Comparison of ENCODE assay signal across 10 cellular contexts in genomic region chr1:212293579-212293978, GRCh38. TPM values are rescaled to one million over a fixed set of nuclear protein-coding genes. Genes with fewer than 3 reads are reported as not detected.
A peak's percentile ranks its signal among the peaks of the same experiment; 100 is the strongest.
DNase-seq lines count a peak whose midpoint lies in the region; ATAC-seq and TF ChIP-seq lines count a peak whose summit lies in the region.
"Had no signal": no experiment of that assay in that cellular context is flagged by ENCODE, and none has a peak within 500 bp of the region (broad histone marks: within the 10 kb centered on the region; RNA-seq: fewer than 3 reads in every experiment).

No MANE protein-coding gene starts in this region.

- peaks cover 34% of the 10 kb centered on the region for H3K36me3 Mint-ChIP-seq in activated naive CD4-positive, alpha-beta T cell treated with anti-CD3 and anti-CD28 coated beads, Interleukin-2, amount 10 ng/mL, durations not matched to agents 7 days and 5 days
- no peaks in the 10 kb centered on the region for H3K36me3 Mint-ChIP-seq in activated naive CD4-positive, alpha-beta T cell treated with anti-CD3 and anti-CD28 coated beads for 36 hours (ENCODE audit: low read depth)

- WGBS in suprapubic skin: 58% methylated on average over 1 of the region's 1 CpG

- H3K36me3 ChIP-seq in left ventricle myocardium inferior: no peaks in the 10 kb centered on the region
- H3K36me3 ChIP-seq in gastrocnemius medialis: no peaks in the 10 kb centered on the region
- no peaks in the 10 kb centered on the region for H3K36me3 ChIP-seq in suprapubic skin

- peak; percentile 44 to 59 for ATAC-seq in gastrocnemius medialis

- no peak overlapping the region for H3K4me3 Mint-ChIP-seq in activated naive CD4-positive, alpha-beta T cell treated with anti-CD3 and anti-CD28 coated beads, Interleukin-2, amount 10 ng/mL, durations not matched to agents 7 days and 5 days
- H3K4me3 Mint-ChIP-seq in activated naive CD4-positive, alpha-beta T cell treated with anti-CD3 and anti-CD28 coated beads for 36 hours: no peak overlapping the region

- H3K27me3 ChIP-seq in left ventricle myocardium inferior (ENCODE audit: low read depth): no peaks in the 10 kb centered on the region
- no peaks in the 10 kb centered on the region for H3K27me3 ChIP-seq in gastrocnemius medialis
- H3K27me3 ChIP-seq in suprapubic skin: no peaks in the 10 kb centered on the region

- CTCF ChIA-PET in activated naive CD4-positive, alpha-beta T cell treated with anti-CD3 and anti-CD28 coated beads, Interleukin-2, amount 10 ng/mL, durations not matched to agents 7 days and 5 days (lab: Charles Lee): interaction anchor here (1.0 to 1.7 kb wide), 5 partner anchors 17 to 231 kb away, joined by 3 to 7 read pairs (median 4); no protein-coding TSS in a partner anchor
- CTCF ChIA-PET in activated naive CD4-positive, alpha-beta T cell treated with anti-CD3 and anti-CD28 coated beads for 36 hours (lab: Charles Lee): interaction anchor here (0.6 to 2.2 kb wide), 5 partner anchors 21 to 296 kb away, joined by 3 to 10 read pairs (median 4); partner anchors contain the start of genes DTL and INTS7

- in situ Hi-C loops in gastrocnemius medialis (cut with MboI; ENCODE audit: low sequenced_read_pairs in 4 of 4): loop anchor here in 1 of 4 donors (5.0 kb wide), 1 partner anchor 221 kb away; no protein-coding TSS in a partner anchor

- H3K4me1 ChIP-seq in left ventricle myocardium inferior (peaks cover 88% of the 10 kb centered on the region), gastrocnemius medialis (peaks cover 73 to 82% of the 10 kb centered on the region in 2 donors), suprapubic skin (peaks cover 59% of the 10 kb centered on the region)

- no peak for DNase-seq in activated naive CD4-positive, alpha-beta T cell treated with anti-CD3 and anti-CD28 coated beads, Interleukin-2, amount 10 ng/mL, durations not matched to agents 7 days and 5 days
- no peak for DNase-seq in activated naive CD4-positive, alpha-beta T cell treated with anti-CD3 and anti-CD28 coated beads for 36 hours
- DNase-seq in left ventricle myocardium inferior (no peak), gastrocnemius medialis (no peak), NCI-H446 (lab: John Stamatoyannopoulos, UW) (no peak), suprapubic skin (ENCODE audit: low spot score in 2 of 2) (no peak), NCI-H1694 treated with DMSO at 0.1 percent for 48 hours (lab: John Stamatoyannopoulos, UW) (no peak)
- DNase-seq: AML-193 had no signal

- peaks cover 67% of the 10 kb centered on the region for H3K4me1 Mint-ChIP-seq in activated naive CD4-positive, alpha-beta T cell treated with anti-CD3 and anti-CD28 coated beads, Interleukin-2, amount 10 ng/mL, durations not matched to agents 7 days and 5 days
- H3K4me1 Mint-ChIP-seq in activated naive CD4-positive, alpha-beta T cell treated with anti-CD3 and anti-CD28 coated beads for 36 hours (ENCODE audit: low read depth): peaks cover 76% of the 10 kb centered on the region

- intact Hi-C loops in activated naive CD4-positive, alpha-beta T cell treated with anti-CD3 and anti-CD28 coated beads for 36 hours (cut with micrococcal nuclease): loop anchor here (1.0 to 5.0 kb wide), 3 partner anchors 8 to 223 kb away; partner anchors contain the start of gene PPP2R5A
- intact Hi-C loops in left ventricle myocardium inferior (cut with micrococcal nuclease): no loop called here
- intact Hi-C loops in gastrocnemius medialis (cut with DNase I; ENCODE audit: low total_unique reads): no loop called here

- H3K27ac ChIP-seq in left ventricle myocardium inferior (replicated peaks) (peak overlapping the region; percentile 9), gastrocnemius medialis (peak overlapping the region; percentile 1 to 98 (median 18)), suprapubic skin (no peak overlapping the region)
- H3K27ac ChIP-seq: SK-N-MC had no signal

- no peak for TF ChIP-seq EP300 in suprapubic skin (IDR thresholded peaks at IDR 0.05)

- no peak overlapping the region for H3K4me3 ChIP-seq in WI38 (ENCODE audit: low read depth, low read length)
- H3K4me3 ChIP-seq in left ventricle myocardium inferior: no peak overlapping the region
- H3K4me3 ChIP-seq in gastrocnemius medialis: no peak overlapping the region
- H3K4me3 ChIP-seq in suprapubic skin: no peak overlapping the region
- H3K4me3 ChIP-seq: SK-N-MC had no signal

- H3K27ac Mint-ChIP-seq in activated naive CD4-positive, alpha-beta T cell treated with anti-CD3 and anti-CD28 coated beads, Interleukin-2, amount 10 ng/mL, durations not matched to agents 7 days and 5 days: peak overlapping the region; percentile 55
- no peak overlapping the region for H3K27ac Mint-ChIP-seq in activated naive CD4-positive, alpha-beta T cell treated with anti-CD3 and anti-CD28 coated beads for 36 hours

- 0 out of 2 replicates have a peak, but pooled peaks have one; percentile 5 for TF ChIP-seq CTCF in WI38 (IDR thresholded peaks at IDR 0.05; ENCODE audit: low read depth, low read length)
- TF ChIP-seq CTCF in left ventricle myocardium inferior (IDR thresholded peaks at IDR 0.05; ENCODE audit: borderline replicate concordance): peak; percentile 42
- peak in 2 of 5 experiments; percentile 25 to 37 for TF ChIP-seq CTCF in gastrocnemius medialis (IDR thresholded peaks at IDR 0.05 in 4 of 5, conservative IDR thresholded peaks at IDR 0.05 in 1 of 5)
- no peak for TF ChIP-seq CTCF in suprapubic skin (IDR thresholded peaks at IDR 0.05)

- H3K27me3 Mint-ChIP-seq in activated naive CD4-positive, alpha-beta T cell treated with anti-CD3 and anti-CD28 coated beads, Interleukin-2, amount 10 ng/mL, durations not matched to agents 7 days and 5 days: no peaks in the 10 kb centered on the region
- H3K27me3 Mint-ChIP-seq in activated naive CD4-positive, alpha-beta T cell treated with anti-CD3 and anti-CD28 coated beads for 36 hours (ENCODE audit: low read depth): no peaks in the 10 kb centered on the region

- TF ChIP-seq POLR2A in gastrocnemius medialis (IDR thresholded peaks at IDR 0.05): no peak
- TF ChIP-seq POLR2A in suprapubic skin (IDR thresholded peaks at IDR 0.05): no peak

- no peaks in the 10 kb centered on the region for H3K9me3 Mint-ChIP-seq in activated naive CD4-positive, alpha-beta T cell treated with anti-CD3 and anti-CD28 coated beads, Interleukin-2, amount 10 ng/mL, durations not matched to agents 7 days and 5 days
- no peaks in the 10 kb centered on the region for H3K9me3 Mint-ChIP-seq in activated naive CD4-positive, alpha-beta T cell treated with anti-CD3 and anti-CD28 coated beads for 36 hours

- H3K9me3 ChIP-seq in left ventricle myocardium inferior (replicated peaks) (no peaks in the 10 kb centered on the region), gastrocnemius medialis (no peaks in the 10 kb centered on the region), suprapubic skin (no peaks in the 10 kb centered on the region)

RNA-seq across cellular contexts. Expression of gene PPP2R5A, which starts 8.4 kb away (rescaled TPM):
- 10 to 100 TPM; 30.6 to 31.4 TPM for total RNA-seq in activated naive CD4-positive, alpha-beta T cell treated with anti-CD3 and anti-CD28 coated beads for 36 hours
- total RNA-seq in left ventricle myocardium inferior: 69.3 TPM
- 10 to 100 TPM; 33.3 to 50.5 (median 37.5) TPM for total RNA-seq in gastrocnemius medialis
- total RNA-seq in suprapubic skin: 10 to 100 TPM; 44.6 to 58.2 (median 50.5) TPM

Comparison
In these comparisons a context has a peak if more than half of its experiments do, and no peak if none do; other contexts are left out.
1. CTCF ChIP-seq: peak in WI38 (single experiment) and left ventricle myocardium inferior (single experiment); none in suprapubic skin (0 of 2).